ENCODE assay signal across 17 cellular contexts in genomic region chr3:72473156-72473555, GRCh38. TPM values are rescaled to one million over a fixed set of nuclear protein-coding genes. Genes with fewer than 3 reads are reported as not detected.
DNase-seq lines count a peak whose midpoint lies in the region; ATAC-seq and TF ChIP-seq lines count a peak whose summit lies in the region.
"Had no signal": no experiment of that assay in that cellular context is flagged by ENCODE, and none has a peak within 500 bp of the region (broad histone marks: within the 10 kb centered on the region; RNA-seq: fewer than 3 reads in every experiment).

No MANE protein-coding gene starts in this region.

- H3K27me3 Mint-ChIP-seq in CD4-positive, alpha-beta T cell, result no peaks in the 10 kb centered on the region
- no peaks in the 10 kb centered on the region for H3K27me3 Mint-ChIP-seq in T-helper 17 cell

- DNase-seq in CD4-positive, alpha-beta T cell, result no peak
- no peak for DNase-seq in activated effector memory CD4-positive, alpha-beta T cell treated with anti-CD3 and anti-CD28 coated beads, Interleukin-2, amount 50 U/mL, for 16 hours
- DNase-seq in T-helper 17 cell, result no peak
- no peak for DNase-seq in stimulated activated CD4-positive, alpha-beta T cell treated with anti-CD3 and anti-CD28 coated beads, Interleukin-15, amount 100 ng/mL, for 24 hours
- DNase-seq: activated gamma-delta T cell, colonic mucosa, left ventricle myocardium superior, NCI-H146, psoas muscle, upper lobe of right lung had no signal

- H3K9me3 ChIP-seq in CD4-positive, alpha-beta T cell (ENCODE audit: control insufficient read depth, low read length), result no peaks in the 10 kb centered on the region
- H3K9me3 ChIP-seq in T-helper 17 cell (ENCODE audit: control insufficient read depth, low read length, poor library complexity, severe bottlenecking), result no peaks in the 10 kb centered on the region
- H3K9me3 ChIP-seq: colonic mucosa, gastroesophageal sphincter, psoas muscle, upper lobe of right lung had no signal

- H3K36me3 Mint-ChIP-seq in CD4-positive, alpha-beta T cell (ENCODE audit: low read depth), result no peaks in the 10 kb centered on the region
- peaks cover 2% of the 10 kb centered on the region for H3K36me3 Mint-ChIP-seq in T-helper 17 cell (ENCODE audit: low read depth)

- H3K27me3 ChIP-seq in CD4-positive, alpha-beta T cell (ENCODE audit: control insufficient read depth, insufficient read depth, low read length), result no peaks in the 10 kb centered on the region
- H3K27me3 ChIP-seq: colonic mucosa, gastroesophageal sphincter, upper lobe of right lung had no signal

- peak; percentile 86 for ATAC-seq in GM18517 (IDR thresholded peaks at IDR 0.05; ENCODE audit: unreplicated experiment)
- ATAC-seq in GM19438 (IDR thresholded peaks at IDR 0.05; ENCODE audit: low read depth, unreplicated experiment), result peak; percentile 89
- ATAC-seq in HG02852 (IDR thresholded peaks at IDR 0.05; ENCODE audit: unreplicated experiment), result peak; percentile 92
- ATAC-seq in HG03521 (IDR thresholded peaks at IDR 0.05; ENCODE audit: unreplicated experiment), result peak; percentile 78
- ATAC-seq in CD4-positive, alpha-beta T cell (ENCODE audit: poor library complexity), result no peak
- ATAC-seq in T-helper 17 cell, result no peak
- ATAC-seq: gastroesophageal sphincter, left ventricle myocardium superior, Panc1, psoas muscle, upper lobe of right lung had no signal

- CTCF ChIA-PET in CD4-positive, alpha-beta T cell (lab: Charles Lee), result no interaction called here

- POLR2A ChIA-PET in CD4-positive, alpha-beta T cell (lab: Charles Lee), result no interaction called here

- TF ChIP-seq CTCF in CD4-positive, alpha-beta T cell (IDR thresholded peaks at IDR 0.05), result no peak

- no peak overlapping the region for H3K27ac ChIP-seq in CD4-positive, alpha-beta T cell (ENCODE audit: low read depth, low read length)
- H3K27ac ChIP-seq: colonic mucosa, gastroesophageal sphincter, psoas muscle, upper lobe of right lung had no signal

- H3K4me1 Mint-ChIP-seq in CD4-positive, alpha-beta T cell (ENCODE audit: low read depth), result no peaks in the 10 kb centered on the region
- H3K4me1 Mint-ChIP-seq in T-helper 17 cell, result peaks cover 2% of the 10 kb centered on the region

- no peak overlapping the region for H3K4me3 Mint-ChIP-seq in CD4-positive, alpha-beta T cell
- no peak overlapping the region for H3K4me3 Mint-ChIP-seq in T-helper 17 cell
- H3K4me3 Mint-ChIP-seq: CD14-positive monocyte had no signal

- H3K9me3 Mint-ChIP-seq in CD4-positive, alpha-beta T cell, result no peaks in the 10 kb centered on the region

- intact Hi-C loops in CD4-positive, alpha-beta T cell (cut with DNase I, micrococcal nuclease), result no loop called here

- no peak overlapping the region for H3K27ac Mint-ChIP-seq in CD4-positive, alpha-beta T cell
- no peak overlapping the region for H3K27ac Mint-ChIP-seq in T-helper 17 cell

RNA-seq across cellular contexts. Expression of gene RYBP, which starts 26.7 kb away (rescaled TPM):
- total RNA-seq in CD4-positive, alpha-beta T cell, result 10 to 100 TPM; 14.1 to 14.2 TPM
- 10 to 100 TPM in 1 of 2 donors, 1 to 10 TPM in 1; 8.9 to 14.5 TPM for total RNA-seq in T-helper 17 cell

Comparison
In these comparisons a context has a peak if more than half of its experiments do, and no peak if none do; other contexts are left out.
1. ATAC-seq: peak in GM18517 (single experiment), GM19438 (single experiment), HG02852 (single experiment) and HG03521 (single experiment); none in CD4-positive, alpha-beta T cell (single experiment) and T-helper 17 cell (single experiment).